Comparison of ENCODE assay signal across 9 cellular contexts in genomic region chr12:110591508-110592051, GRCh38. TPM values are rescaled to one million over a fixed set of nuclear protein-coding genes. Genes with fewer than 3 reads are reported as not detected.
DNase-seq lines count a peak whose midpoint lies in the region; ATAC-seq, FAIRE-seq and TF ChIP-seq lines count a peak whose summit lies in the region.
"Had no signal": no experiment of that assay in that cellular context is flagged by ENCODE, and none has a peak within 500 bp of the region (broad histone marks: within the 10 kb centered on the region; RNA-seq: fewer than 3 reads in every experiment).

No MANE protein-coding gene starts in this region.

- H3K27ac ChIP-seq in kidney (ENCODE audit: low read depth in 2 of 2, low read length in 2 of 2) (peak overlapping the region; percentile 88 to 93), subcutaneous abdominal adipose tissue (ENCODE audit: low read depth, low read length) (peak overlapping the region; percentile 97)

- TF ChIP-seq CTCF in kidney (IDR thresholded peaks at IDR 0.05; ENCODE audit: borderline replicate concordance, extremely low read depth, insufficient read depth) = no peak

- H3K9ac ChIP-seq in kidney (ENCODE audit: low read length in 2 of 2) = peak overlapping the region; percentile 10 to 66
- H3K9ac ChIP-seq in subcutaneous abdominal adipose tissue (ENCODE audit: low read length in 5 of 5) = peak overlapping the region in 4 of 5 donors; percentile 0 to 70 (median 8)

- H3K4me3 ChIP-seq in kidney (ENCODE audit: low read length in 2 of 2) (peak overlapping the region in 1 of 2 donors; percentile 37), subcutaneous abdominal adipose tissue (ENCODE audit: low read depth in 1 of 5, low read length in 5 of 5) (no peak overlapping the region)

- H3K27me3 Mint-ChIP-seq in T-helper 1 cell treated with Interleukin-12 subunit alpha and Interleukin-12 subunit beta and Interleukin-4 antibody, amounts not matched to agents 30 μg/mL and 1 μg/mL, for 36 hours (ENCODE audit: low read depth) = no peaks in the 10 kb centered on the region
- no peaks in the 10 kb centered on the region for H3K27me3 Mint-ChIP-seq in activated T-helper 1 cell treated with anti-CD3 and anti-CD28 coated beads, Interleukin-12 subunit alpha, Interleukin-12 subunit beta, Interleukin-2, Interleukin-4 antibody, amounts not matched to agents 30 ng/mL and 10 ng/mL and 1 ng/mL, durations not matched to agents 14 hours and 24 hours and 36 hours (ENCODE audit: insufficient read depth)

- H3K36me3 ChIP-seq in kidney (ENCODE audit: control insufficient read depth in 1 of 2, insufficient read depth in 2 of 2, low read length in 2 of 2) = no peaks in the 10 kb centered on the region
- H3K36me3 ChIP-seq in subcutaneous abdominal adipose tissue (ENCODE audit: control insufficient read depth in 5 of 5, insufficient read depth in 5 of 5, low read length in 5 of 5) = no peaks in the 10 kb centered on the region

- no peaks in the 10 kb centered on the region for H3K36me3 Mint-ChIP-seq in T-helper 1 cell treated with Interleukin-12 subunit alpha and Interleukin-12 subunit beta and Interleukin-4 antibody, amounts not matched to agents 30 μg/mL and 1 μg/mL, for 36 hours (ENCODE audit: low read depth)
- H3K36me3 Mint-ChIP-seq in activated T-helper 1 cell treated with anti-CD3 and anti-CD28 coated beads, Interleukin-12 subunit alpha, Interleukin-12 subunit beta, Interleukin-2, Interleukin-4 antibody, amounts not matched to agents 30 ng/mL and 10 ng/mL and 1 ng/mL, durations not matched to agents 14 hours and 24 hours and 36 hours (ENCODE audit: low read depth) = no peaks in the 10 kb centered on the region

- H3K9me3 ChIP-seq in kidney (ENCODE audit: control insufficient read depth in 1 of 2, low read length in 2 of 2) (no peaks in the 10 kb centered on the region), subcutaneous abdominal adipose tissue (ENCODE audit: control insufficient read depth in 5 of 5, low read length in 5 of 5) (no peaks in the 10 kb centered on the region)

- no peaks in the 10 kb centered on the region for H3K9me3 Mint-ChIP-seq in T-helper 1 cell treated with Interleukin-12 subunit alpha and Interleukin-12 subunit beta and Interleukin-4 antibody, amounts not matched to agents 30 μg/mL and 1 μg/mL, for 36 hours
- no peaks in the 10 kb centered on the region for H3K9me3 Mint-ChIP-seq in activated T-helper 1 cell treated with anti-CD3 and anti-CD28 coated beads, Interleukin-12 subunit alpha, Interleukin-12 subunit beta, Interleukin-2, Interleukin-4 antibody, amounts not matched to agents 30 ng/mL and 10 ng/mL and 1 ng/mL, durations not matched to agents 14 hours and 24 hours and 36 hours

- H3K4me1 ChIP-seq in kidney (ENCODE audit: control insufficient read depth in 1 of 2, insufficient read depth in 1 of 2, low read depth in 1 of 2, low read length in 2 of 2) (peaks cover 13 to 16% of the 10 kb centered on the region in 2 donors), subcutaneous abdominal adipose tissue (ENCODE audit: control insufficient read depth in 5 of 5, insufficient read depth in 5 of 5, low read length in 5 of 5) (peaks cover 3 to 28% (median 25%) of the 10 kb centered on the region in 5 donors)

- DNase-seq in T-helper 1 cell (no peak), kidney (no peak), Ammon's horn (ENCODE audit: low spot score) (no peak), ecto neural progenitor cell (ENCODE audit: low spot score) (no peak)
- no peak for DNase-seq in activated T-helper 1 cell treated with anti-CD3 and anti-CD28 coated beads, Interleukin-12 subunit alpha, Interleukin-12 subunit beta, Interleukin-2, Interleukin-4 antibody, amounts not matched to agents 30 ng/mL and 10 ng/mL and 1 ng/mL, durations not matched to agents 14 hours and 24 hours and 36 hours (ENCODE audit: low spot score)
- DNase-seq: activated effector memory CD4-positive, alpha-beta T cell treated with anti-CD3 and anti-CD28 coated beads, Interleukin-2, amount 50 U/mL, for 16 hours had no signal

- H3K27ac Mint-ChIP-seq in T-helper 1 cell treated with Interleukin-12 subunit alpha and Interleukin-12 subunit beta and Interleukin-4 antibody, amounts not matched to agents 30 μg/mL and 1 μg/mL, for 36 hours = peak overlapping the region; percentile 90
- peak overlapping the region; percentile 87 for H3K27ac Mint-ChIP-seq in activated T-helper 1 cell treated with anti-CD3 and anti-CD28 coated beads, Interleukin-12 subunit alpha, Interleukin-12 subunit beta, Interleukin-2, Interleukin-4 antibody, amounts not matched to agents 30 ng/mL and 10 ng/mL and 1 ng/mL, durations not matched to agents 14 hours and 24 hours and 36 hours

- intact Hi-C loops in activated T-helper 1 cell treated with anti-CD3 and anti-CD28 coated beads, Interleukin-12 subunit alpha, Interleukin-12 subunit beta, Interleukin-2, Interleukin-4 antibody, amounts not matched to agents 30 ng/mL and 10 ng/mL and 1 ng/mL, durations not matched to agents 14 hours and 24 hours and 36 hours (cut with micrococcal nuclease) = loop anchor here (1.0 to 2.0 kb wide), 3 partner anchors 8 to 21 kb away; partner anchors contain the start of gene PPTC7
- intact Hi-C loops in kidney (cut with DNase I) = no loop called here

- no peak overlapping the region for H3K4me3 Mint-ChIP-seq in T-helper 1 cell treated with Interleukin-12 subunit alpha and Interleukin-12 subunit beta and Interleukin-4 antibody, amounts not matched to agents 30 μg/mL and 1 μg/mL, for 36 hours
- H3K4me3 Mint-ChIP-seq in activated T-helper 1 cell treated with anti-CD3 and anti-CD28 coated beads, Interleukin-12 subunit alpha, Interleukin-12 subunit beta, Interleukin-2, Interleukin-4 antibody, amounts not matched to agents 30 ng/mL and 10 ng/mL and 1 ng/mL, durations not matched to agents 14 hours and 24 hours and 36 hours = no peak overlapping the region

- no peaks in the 10 kb centered on the region for H3K27me3 ChIP-seq in subcutaneous abdominal adipose tissue (ENCODE audit: control insufficient read depth in 5 of 5, insufficient read depth in 4 of 5, low read length in 5 of 5)

- FAIRE-seq in kidney (lab: Jason Lieb, UNC) = no peak

- peaks cover 24% of the 10 kb centered on the region for H3K4me1 Mint-ChIP-seq in T-helper 1 cell treated with Interleukin-12 subunit alpha and Interleukin-12 subunit beta and Interleukin-4 antibody, amounts not matched to agents 30 μg/mL and 1 μg/mL, for 36 hours (ENCODE audit: low read depth)
- peaks cover 22% of the 10 kb centered on the region for H3K4me1 Mint-ChIP-seq in activated T-helper 1 cell treated with anti-CD3 and anti-CD28 coated beads, Interleukin-12 subunit alpha, Interleukin-12 subunit beta, Interleukin-2, Interleukin-4 antibody, amounts not matched to agents 30 ng/mL and 10 ng/mL and 1 ng/mL, durations not matched to agents 14 hours and 24 hours and 36 hours (ENCODE audit: low read depth)

- ATAC-seq in GM18517 (IDR thresholded peaks at IDR 0.05; ENCODE audit: unreplicated experiment) = no peak

RNA-seq across cellular contexts. Expression of gene PPTC7, which starts 8.5 kb away (rescaled TPM):
- 57.9 and 59.1 TPM in 2 replicates for total RNA-seq in activated T-helper 1 cell treated with anti-CD3 and anti-CD28 coated beads, Interleukin-12 subunit alpha, Interleukin-12 subunit beta, Interleukin-2, Interleukin-4 antibody, amounts not matched to agents 30 ng/mL and 10 ng/mL and 1 ng/mL, durations not matched to agents 14 hours and 24 hours and 36 hours
- total RNA-seq in kidney = 27.9 TPM
- polyA plus RNA-seq in kidney (ENCODE audit: insufficient read depth, low read depth, low replicate concordance) = 10.0 TPM

RNA-seq across cellular contexts. Expression of gene TCTN1, which starts 22.3 kb away (rescaled TPM):
- total RNA-seq in activated T-helper 1 cell treated with anti-CD3 and anti-CD28 coated beads, Interleukin-12 subunit alpha, Interleukin-12 subunit beta, Interleukin-2, Interleukin-4 antibody, amounts not matched to agents 30 ng/mL and 10 ng/mL and 1 ng/mL, durations not matched to agents 14 hours and 24 hours and 36 hours = 7.6 and 8.8 TPM in 2 replicates
- total RNA-seq in kidney = 76.9 TPM
- polyA plus RNA-seq in kidney (ENCODE audit: insufficient read depth, low read depth, low replicate concordance) = 71.2 TPM
